Comparison of ENCODE assay signal across 1 cellular context in genomic region chr4:48538358-48538757, GRCh38.
TF ChIP-seq lines count a peak whose summit lies in the region.

No MANE protein-coding gene starts in this region.

TF ChIP-seq in GM23338, 12 proteins besides CTCF, POLR2A, EP300 and RAD21 (continued from another document):
- no peak for TF ChIP-seq ZNF462 (CRISPR knock-in tag; IDR thresholded peaks at IDR 0.05)
- TF ChIP-seq POLR2AphosphoS5 (IDR thresholded peaks at IDR 0.05; ENCODE audit: low read depth): no peak
- TF ChIP-seq REST (IDR thresholded peaks at IDR 0.05; ENCODE audit: unreplicated experiment): no peak
- no peak for TF ChIP-seq CREB1 (CRISPR knock-in tag; IDR thresholded peaks at IDR 0.05; ENCODE audit: low read depth)
- no peak for TF ChIP-seq JUNB (IDR thresholded peaks at IDR 0.05; ENCODE audit: unreplicated experiment)
- TF ChIP-seq EZH2phosphoT487 (IDR thresholded peaks at IDR 0.05; ENCODE audit: unreplicated experiment): no peak
TF ChIP-seq in GM23338: peak in this region for 0.
